1 cellular context compared by ENCODE assay signal in the genomic region with DNA sequence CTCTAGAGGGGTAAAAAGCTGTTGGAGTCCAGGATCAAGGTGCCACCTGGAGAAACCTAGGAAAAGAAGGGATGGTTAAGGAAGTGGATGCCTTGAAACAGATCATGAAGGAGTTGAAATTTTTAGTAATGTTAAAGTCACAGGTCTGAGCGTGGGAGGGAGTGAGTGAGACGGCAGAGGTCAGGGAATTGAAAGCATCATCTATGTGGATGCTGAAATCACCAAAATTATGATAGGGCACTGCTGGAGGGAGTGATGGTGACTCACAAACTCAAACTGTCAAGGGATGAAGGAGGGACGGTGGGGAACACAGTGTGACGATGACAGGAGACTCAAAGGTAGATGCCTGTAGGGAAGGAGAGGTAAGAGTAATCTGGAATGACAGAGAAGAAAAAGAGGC.
TF ChIP-seq lines count a peak whose summit lies in the region.

No MANE protein-coding gene starts in this region.

TF ChIP-seq in GM23338, 12 proteins besides CTCF, POLR2A, EP300 and RAD21:
- no peak for TF ChIP-seq NANOG (IDR thresholded peaks at IDR 0.05; ENCODE audit: borderline replicate concordance)
